Comparison of ENCODE assay signal across 8 cellular contexts in genomic region chr2:95165030-95165370, GRCh38. TPM values are rescaled to one million over a fixed set of nuclear protein-coding genes. Genes with fewer than 3 reads are reported as not detected.
DNase-seq lines count a peak whose midpoint lies in the region; ATAC-seq and TF ChIP-seq lines count a peak whose summit lies in the region.

No MANE protein-coding gene starts in this region.

- POLR2A ChIA-PET in activated B cell treated with CpG ODN at 0.5 μM for 24 hours (lab: Charles Lee), result interaction anchor here (0.7 to 4.2 kb wide), 6 partner anchors 10 to 238 kb away, joined by 3 to 40 read pairs (median 4); partner anchors contain the start of genes FAHD2A, MRPS5 and ZNF892

- no peaks in the 10 kb centered on the region for H3K27me3 Mint-ChIP-seq in activated B cell treated with CpG ODN at 0.5 μM for 24 hours

- intact Hi-C loops in activated B cell treated with CpG ODN at 0.5 μM for 24 hours (cut with micrococcal nuclease), result loop anchor here (1.0 to 2.0 kb wide), 3 partner anchors 42 to 238 kb away; partner anchors contain the start of genes FAHD2A and ZNF892
- intact Hi-C loops in stomach (cut with DNase I; ENCODE audit: low total_unique reads), result no loop called here

- H3K9me3 Mint-ChIP-seq in activated B cell treated with CpG ODN at 0.5 μM for 24 hours, result no peaks in the 10 kb centered on the region

- in situ Hi-C loops in GM13977 (cut with MboI; ENCODE audit: low pct_unique_long_range_greater_than_20kb, low sequenced_read_pairs, unreplicated experiment), result no loop called here

- peak overlapping the region; percentile 83 for H3K4me3 ChIP-seq in iPS-15b (ENCODE audit: low read depth, low read length)
- peak overlapping the region; percentile 70 to 94 (median 82) for H3K4me3 ChIP-seq in stomach

- H3K4me1 Mint-ChIP-seq in activated B cell treated with CpG ODN at 0.5 μM for 24 hours, result peaks cover 29% of the 10 kb centered on the region

- peak overlapping the region; percentile 93 to 96 (median 95) for H3K27ac ChIP-seq in stomach

- H3K36me3 ChIP-seq in iPS-15b (ENCODE audit: control insufficient read depth, insufficient read depth, low read length) (no peaks in the 10 kb centered on the region), stomach (no peaks in the 10 kb centered on the region)

- H3K9ac ChIP-seq in iPS-15b (ENCODE audit: low read depth, low read length), result peak overlapping the region; percentile 86

- H3K4me3 Mint-ChIP-seq in activated B cell treated with CpG ODN at 0.5 μM for 24 hours, result peak overlapping the region; percentile 100

- TF ChIP-seq POLR2A in stomach (IDR thresholded peaks at IDR 0.05), result no peak

- H3K27me3 ChIP-seq in iPS-15b (ENCODE audit: control insufficient read depth, insufficient read depth, low read length) (peaks cover 4% of the 10 kb centered on the region), stomach (no peaks in the 10 kb centered on the region)

- CTCF ChIA-PET in activated B cell treated with CpG ODN at 0.5 μM for 24 hours (lab: Charles Lee), result no interaction called here

- peak overlapping the region; percentile 97 for H3K27ac Mint-ChIP-seq in activated B cell treated with CpG ODN at 0.5 μM for 24 hours

- TF ChIP-seq EP300 in stomach (IDR thresholded peaks at IDR 0.05), result no peak

- H3K9me3 ChIP-seq in iPS-15b (ENCODE audit: control insufficient read depth, insufficient read depth, low read length) (no peaks in the 10 kb centered on the region), stomach (no peaks in the 10 kb centered on the region)

- DNase-seq in GM13977 (ENCODE audit: low spot score), result peak; percentile 21
- DNase-seq in activated B cell treated with CpG ODN at 0.5 μM for 24 hours, result no peak
- no peak for DNase-seq in stomach
- no peak for DNase-seq in NCI-H146 treated with DMSO at 0.1 percent for 48 hours (lab: John Stamatoyannopoulos, UW; ENCODE audit: unreplicated experiment)
- DNase-seq in NCI-H146 (lab: John Stamatoyannopoulos, UW), result no peak
- DNase-seq in GOT3 (lab: John Stamatoyannopoulos, UW), result no peak

- H3K4me1 ChIP-seq in iPS-15b (ENCODE audit: control insufficient read depth, insufficient read depth, low read length) (peaks cover 2% of the 10 kb centered on the region), stomach (peaks cover 0 to 36% (median 21%) of the 10 kb centered on the region in 4 donors)

- 0 to 1% (median 1%) methylated on average over 9 of the region's 9 CpGs for WGBS in stomach, 5 donors

- H3K36me3 Mint-ChIP-seq in activated B cell treated with CpG ODN at 0.5 μM for 24 hours (ENCODE audit: low read depth), result peaks cover 10% of the 10 kb centered on the region

- TF ChIP-seq CTCF in GM13977 (IDR thresholded peaks at IDR 0.05; ENCODE audit: extremely low read depth, insufficient read depth, missing control alignments), result no peak
- no peak for TF ChIP-seq CTCF in activated B cell treated with CpG ODN at 0.5 μM for 24 hours (IDR thresholded peaks at IDR 0.05)
- no peak for TF ChIP-seq CTCF in stomach (IDR thresholded peaks at IDR 0.05)

- peak; percentile 12 for ATAC-seq in HG02759 (IDR thresholded peaks at IDR 0.05; ENCODE audit: unreplicated experiment)
- peak; percentile 10 for ATAC-seq in activated B cell treated with CpG ODN at 0.5 μM for 24 hours (ENCODE audit: low read depth)

RNA-seq across cellular contexts. Expression of gene ZNF2, which starts 0.6 kb away (rescaled TPM):
- total RNA-seq in activated B cell treated with CpG ODN at 0.5 μM for 24 hours, result 4.9 and 5.3 TPM in 2 replicates
- 1 to 10 TPM in 4 of 5 donors, not detected in 1; 2.8 to 5.1 (median 3.8) TPM for total RNA-seq in stomach
- polyA plus RNA-seq in stomach, result 1 to 10 TPM; 1.5 to 1.7 (median 1.5) TPM

RNA-seq across cellular contexts. Expression of gene ZNF514, which starts 5.4 kb away (rescaled TPM):
- total RNA-seq in activated B cell treated with CpG ODN at 0.5 μM for 24 hours (19.0 and 24.7 TPM in 2 replicates), stomach (10 to 100 TPM in 3 of 5 donors, 1 to 10 TPM in 2; 6.4 to 37.5 (median 11.7) TPM)
- 10 to 100 TPM in 1 of 3 donors, 1 to 10 TPM in 2; 5.7 to 12.6 (median 5.9) TPM for polyA plus RNA-seq in stomach

RNA-seq across cellular contexts. Expression of gene ZNF892, which starts 42.3 kb away (rescaled TPM):
- total RNA-seq in activated B cell treated with CpG ODN at 0.5 μM for 24 hours (4.0 and 4.3 TPM in 2 replicates), stomach (10 to 100 TPM in 1 of 5 donors, 1 to 10 TPM in 4; 1.2 to 12.5 (median 4.2) TPM)
- polyA plus RNA-seq in stomach, result under 1 TPM in 2 of 3 donors, not detected in 1; 0.23 to 0.62 TPM

RNA-seq across cellular contexts. Expression of gene MRPS5, which starts 43.4 kb away (rescaled TPM):
- 44.4 and 44.9 TPM in 2 replicates for total RNA-seq in activated B cell treated with CpG ODN at 0.5 μM for 24 hours
- total RNA-seq in stomach, result 10 to 100 TPM; 28.6 to 75.2 (median 43.7) TPM
- polyA plus RNA-seq in stomach, result 10 to 100 TPM; 44.5 to 78.2 (median 49.8) TPM
